Comparison of ENCODE assay signal across 11 cellular contexts in genomic region chr4:25908491-25908901, GRCh38. TPM values are rescaled to one million over a fixed set of nuclear protein-coding genes. Genes with fewer than 3 reads are reported as not detected.
DNase-seq lines count a peak whose midpoint lies in the region; ATAC-seq and TF ChIP-seq lines count a peak whose summit lies in the region.
"Had no signal": no experiment of that assay in that cellular context is flagged by ENCODE, and none has a peak within 500 bp of the region (broad histone marks: within the 10 kb centered on the region; RNA-seq: fewer than 3 reads in every experiment).

No MANE protein-coding gene starts in this region.

- DNase-seq in EH (ENCODE audit: low read depth): peak; percentile 98
- peak; percentile 23 to 75 for DNase-seq in NCI-H524 (lab: John Stamatoyannopoulos, UW)
- peak; percentile 87 for DNase-seq in dermis blood vessel endothelial cell
- DNase-seq in non-pigmented ciliary epithelial cell (ENCODE audit: low read depth): peak; percentile 93
- DNase-seq in GM10266 (ENCODE audit: extremely low spot score): no peak
- no peak for DNase-seq in coronary artery (ENCODE audit: low spot score)
- DNase-seq in GM13976 (ENCODE audit: low spot score): no peak
- DNase-seq: activated CD8-positive, alpha-beta memory T cell treated with anti-CD3 and anti-CD28 coated beads, Interleukin-2, amount 50 U/mL, for 4 hours; Right ventricle myocardium superior; thyroid gland had no signal

- TF ChIP-seq CTCF in GM10266 (IDR thresholded peaks at IDR 0.05; ENCODE audit: control insufficient read depth, insufficient read depth, low read depth, missing control alignments): no peak
- no peak for TF ChIP-seq CTCF in coronary artery (IDR thresholded peaks at IDR 0.05)
- no peak for TF ChIP-seq CTCF in GM13976 (IDR thresholded peaks at IDR 0.05; ENCODE audit: borderline replicate concordance, control extremely low read depth, extremely low read depth, insufficient read depth, missing control alignments)

- in situ Hi-C loops in GM13976 (cut with MboI; ENCODE audit: low sequenced_read_pairs, unreplicated experiment): no loop called here

- no peak overlapping the region for H3K27ac ChIP-seq in coronary artery
- H3K27ac ChIP-seq: thyroid gland had no signal

- no peak overlapping the region for H3K4me3 ChIP-seq in coronary artery
- H3K4me3 ChIP-seq: thyroid gland had no signal

- no peak for ATAC-seq in HG03108 (IDR thresholded peaks at IDR 0.05; ENCODE audit: unreplicated experiment)

RNA-seq across cellular contexts. Expression of gene SMIM20, which starts 5.5 kb away (rescaled TPM):
- 14.0 and 14.5 TPM in 2 replicates for total RNA-seq in dermis blood vessel endothelial cell

RNA-seq across cellular contexts. Expression of gene SEL1L3, which starts 45.7 kb away (rescaled TPM):
- total RNA-seq in dermis blood vessel endothelial cell: 74.2 and 91.2 TPM in 2 replicates

Comparison
In these comparisons a context has a peak if more than half of its experiments do, and no peak if none do; other contexts are left out.
1. DNase-seq: peak in EH (single experiment), NCI-H524 (2 of 2), dermis blood vessel endothelial cell (single experiment) and non-pigmented ciliary epithelial cell (single experiment); none in GM10266 (single experiment), coronary artery (single experiment) and GM13976 (single experiment).